ENCODE assay signal across 1 cellular context in the genomic region with DNA sequence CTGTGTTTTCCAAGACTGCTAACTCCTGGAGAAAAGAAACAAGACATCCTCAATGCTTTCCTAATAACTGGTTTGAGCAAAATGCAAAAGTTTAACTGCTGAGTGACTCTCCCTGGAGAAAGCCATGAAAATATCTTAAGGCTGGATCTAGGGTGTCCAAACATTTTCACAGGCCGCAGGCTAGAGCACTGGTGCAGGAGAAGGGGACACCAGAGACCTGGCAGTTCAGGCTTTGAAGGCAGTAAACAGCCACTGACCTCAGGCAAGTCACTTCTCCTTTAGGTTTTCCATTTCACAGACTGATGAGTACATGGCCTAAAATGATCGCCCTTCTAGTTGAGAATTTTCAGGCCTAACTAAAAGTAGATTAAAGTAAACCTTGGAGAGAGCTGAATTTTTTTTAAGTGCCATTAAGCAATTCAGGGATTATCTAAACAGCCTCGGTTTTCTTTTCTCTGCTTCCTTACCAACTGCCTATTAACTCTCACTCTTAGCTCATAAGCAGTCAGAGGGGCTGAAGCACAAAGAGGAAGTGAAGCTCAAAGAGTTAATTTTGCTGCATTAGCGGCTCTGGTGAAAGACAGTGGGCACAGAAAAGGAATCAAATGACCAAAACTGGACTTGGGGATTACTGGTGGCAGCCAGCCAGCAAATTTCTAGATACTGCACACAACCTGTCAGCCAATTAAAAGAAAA.
TF ChIP-seq lines count a peak whose summit lies in the region.

No MANE protein-coding gene starts in this region.

TF ChIP-seq in GM12878, 131 proteins besides CTCF, POLR2A, EP300 and RAD21 (continued from another document):
- TF ChIP-seq, protein P1, sequence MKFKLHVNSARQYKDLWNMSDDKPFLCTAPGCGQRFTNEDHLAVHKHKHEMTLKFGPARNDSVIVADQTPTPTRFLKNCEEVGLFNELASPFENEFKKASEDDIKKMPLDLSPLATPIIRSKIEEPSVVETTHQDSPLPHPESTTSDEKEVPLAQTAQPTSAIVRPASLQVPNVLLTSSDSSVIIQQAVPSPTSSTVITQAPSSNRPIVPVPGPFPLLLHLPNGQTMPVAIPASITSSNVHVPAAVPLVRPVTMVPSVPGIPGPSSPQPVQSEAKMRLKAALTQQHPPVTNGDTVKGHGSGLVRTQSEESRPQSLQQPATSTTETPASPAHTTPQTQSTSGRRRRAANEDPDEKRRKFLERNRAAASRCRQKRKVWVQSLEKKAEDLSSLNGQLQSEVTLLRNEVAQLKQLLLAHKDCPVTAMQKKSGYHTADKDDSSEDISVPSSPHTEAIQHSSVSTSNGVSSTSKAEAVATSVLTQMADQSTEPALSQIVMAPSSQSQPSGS (IDR thresholded peaks at IDR 0.05; ENCODE audit: low read length): peak; percentile 19; the same call in 1 of the 2 replicates
- 0 out of 2 replicates have a peak, but pooled peaks have one; percentile 32 for TF ChIP-seq RAD51 (IDR thresholded peaks at IDR 0.05)
- TF ChIP-seq SRF (IDR thresholded peaks at IDR 0.05; ENCODE audit: low read depth in 2 of 2, low read length in 2 of 2): peak in 1 of 2 experiments; percentile 75; a peak in 2 of 4 replicates
- no peak for TF ChIP-seq MEF2A (IDR thresholded peaks at IDR 0.05; ENCODE audit: insufficient read depth, low read depth, low read length)
- TF ChIP-seq JUNB (IDR thresholded peaks at IDR 0.05): peak; percentile 52
- TF ChIP-seq IKZF2 (IDR thresholded peaks at IDR 0.05): peak; percentile 66 to 83; a peak in 3 of 4 replicates
- TF ChIP-seq, protein P2, sequence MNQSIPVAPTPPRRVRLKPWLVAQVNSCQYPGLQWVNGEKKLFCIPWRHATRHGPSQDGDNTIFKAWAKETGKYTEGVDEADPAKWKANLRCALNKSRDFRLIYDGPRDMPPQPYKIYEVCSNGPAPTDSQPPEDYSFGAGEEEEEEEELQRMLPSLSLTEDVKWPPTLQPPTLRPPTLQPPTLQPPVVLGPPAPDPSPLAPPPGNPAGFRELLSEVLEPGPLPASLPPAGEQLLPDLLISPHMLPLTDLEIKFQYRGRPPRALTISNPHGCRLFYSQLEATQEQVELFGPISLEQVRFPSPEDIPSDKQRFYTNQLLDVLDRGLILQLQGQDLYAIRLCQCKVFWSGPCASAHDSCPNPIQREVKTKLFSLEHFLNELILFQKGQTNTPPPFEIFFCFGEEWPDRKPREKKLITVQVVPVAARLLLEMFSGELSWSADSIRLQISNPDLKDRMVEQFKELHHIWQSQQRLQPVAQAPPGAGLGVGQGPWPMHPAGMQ (IDR thresholded peaks at IDR 0.05; ENCODE audit: borderline replicate concordance): no peak
- peak; percentile 67 for TF ChIP-seq RUNX3 (IDR thresholded peaks at IDR 0.05; ENCODE audit: low read length)
- peak; percentile 48; the same call in 1 of the 2 replicates for TF ChIP-seq NFIC (IDR thresholded peaks at IDR 0.05; ENCODE audit: low read depth, low read length)
- peak; percentile 91; the same call in 1 of the 2 replicates for TF ChIP-seq DPF2 (IDR thresholded peaks at IDR 0.05)
- TF ChIP-seq MEF2B (IDR thresholded peaks at IDR 0.05; ENCODE audit: partially characterized antibody, poor library complexity, severe bottlenecking): peak; percentile 30
- peak; percentile 54; the same call in 1 of the 2 replicates for TF ChIP-seq PML (IDR thresholded peaks at IDR 0.05; ENCODE audit: low read length)
- TF ChIP-seq PAX5 (IDR thresholded peaks at IDR 0.05; ENCODE audit: borderline replicate concordance, low read depth, low read length): 0 out of 2 replicates have a peak, but pooled peaks have one; percentile 29
- TF ChIP-seq CREB1 (IDR thresholded peaks at IDR 0.05; ENCODE audit: low read depth): 0 out of 2 replicates have a peak, but pooled peaks have one; percentile 20
- peak; percentile 50; the same call in 1 of the 2 replicates for TF ChIP-seq CREM (IDR thresholded peaks at IDR 0.05; ENCODE audit: low read depth)
- peak; percentile 84 for TF ChIP-seq SMAD1 (IDR thresholded peaks at IDR 0.05; ENCODE audit: low read depth, partially characterized antibody)
- TF ChIP-seq, protein P3, sequence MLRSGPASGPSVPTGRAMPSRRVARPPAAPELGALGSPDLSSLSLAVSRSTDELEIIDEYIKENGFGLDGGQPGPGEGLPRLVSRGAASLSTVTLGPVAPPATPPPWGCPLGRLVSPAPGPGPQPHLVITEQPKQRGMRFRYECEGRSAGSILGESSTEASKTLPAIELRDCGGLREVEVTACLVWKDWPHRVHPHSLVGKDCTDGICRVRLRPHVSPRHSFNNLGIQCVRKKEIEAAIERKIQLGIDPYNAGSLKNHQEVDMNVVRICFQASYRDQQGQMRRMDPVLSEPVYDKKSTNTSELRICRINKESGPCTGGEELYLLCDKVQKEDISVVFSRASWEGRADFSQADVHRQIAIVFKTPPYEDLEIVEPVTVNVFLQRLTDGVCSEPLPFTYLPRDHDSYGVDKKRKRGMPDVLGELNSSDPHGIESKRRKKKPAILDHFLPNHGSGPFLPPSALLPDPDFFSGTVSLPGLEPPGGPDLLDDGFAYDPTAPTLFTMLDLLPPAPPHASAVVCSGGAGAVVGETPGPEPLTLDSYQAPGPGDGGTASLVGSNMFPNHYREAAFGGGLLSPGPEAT (IDR thresholded peaks at IDR 0.05; ENCODE audit: low read depth): peak; percentile 86
- TF ChIP-seq, protein P4, sequence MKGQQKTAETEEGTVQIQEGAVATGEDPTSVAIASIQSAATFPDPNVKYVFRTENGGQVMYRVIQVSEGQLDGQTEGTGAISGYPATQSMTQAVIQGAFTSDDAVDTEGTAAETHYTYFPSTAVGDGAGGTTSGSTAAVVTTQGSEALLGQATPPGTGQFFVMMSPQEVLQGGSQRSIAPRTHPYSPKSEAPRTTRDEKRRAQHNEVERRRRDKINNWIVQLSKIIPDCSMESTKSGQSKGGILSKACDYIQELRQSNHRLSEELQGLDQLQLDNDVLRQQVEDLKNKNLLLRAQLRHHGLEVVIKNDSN (IDR thresholded peaks at IDR 0.05; ENCODE audit: borderline replicate concordance, extremely low read length, insufficient read depth, low read depth, low read length): no peak
- TF ChIP-seq POLR2AphosphoS2 (IDR thresholded peaks at IDR 0.05; ENCODE audit: low read depth, low read length): no peak
- TF ChIP-seq TARDBP (IDR thresholded peaks at IDR 0.05; ENCODE audit: borderline replicate concordance): no peak
- TF ChIP-seq SPI1 (IDR thresholded peaks at IDR 0.05; ENCODE audit: borderline replicate concordance, insufficient read depth, low read depth, low read length): peak; percentile 97
- TF ChIP-seq ATF7 (IDR thresholded peaks at IDR 0.05; ENCODE audit: low read depth): peak; percentile 70
- TF ChIP-seq BRCA1 (IDR thresholded peaks at IDR 0.05; ENCODE audit: low read depth, low read length): no peak
- peak; percentile 81; the same call in 1 of the 2 replicates for TF ChIP-seq NBN (IDR thresholded peaks at IDR 0.05)
- TF ChIP-seq RBBP5 (conservative IDR thresholded peaks at IDR 0.05): no peak
- TF ChIP-seq IKZF1 (conservative IDR thresholded peaks at IDR 0.05): peak; percentile 79
